Comparison of ENCODE assay signal across 8 cellular contexts in the genomic region with DNA sequence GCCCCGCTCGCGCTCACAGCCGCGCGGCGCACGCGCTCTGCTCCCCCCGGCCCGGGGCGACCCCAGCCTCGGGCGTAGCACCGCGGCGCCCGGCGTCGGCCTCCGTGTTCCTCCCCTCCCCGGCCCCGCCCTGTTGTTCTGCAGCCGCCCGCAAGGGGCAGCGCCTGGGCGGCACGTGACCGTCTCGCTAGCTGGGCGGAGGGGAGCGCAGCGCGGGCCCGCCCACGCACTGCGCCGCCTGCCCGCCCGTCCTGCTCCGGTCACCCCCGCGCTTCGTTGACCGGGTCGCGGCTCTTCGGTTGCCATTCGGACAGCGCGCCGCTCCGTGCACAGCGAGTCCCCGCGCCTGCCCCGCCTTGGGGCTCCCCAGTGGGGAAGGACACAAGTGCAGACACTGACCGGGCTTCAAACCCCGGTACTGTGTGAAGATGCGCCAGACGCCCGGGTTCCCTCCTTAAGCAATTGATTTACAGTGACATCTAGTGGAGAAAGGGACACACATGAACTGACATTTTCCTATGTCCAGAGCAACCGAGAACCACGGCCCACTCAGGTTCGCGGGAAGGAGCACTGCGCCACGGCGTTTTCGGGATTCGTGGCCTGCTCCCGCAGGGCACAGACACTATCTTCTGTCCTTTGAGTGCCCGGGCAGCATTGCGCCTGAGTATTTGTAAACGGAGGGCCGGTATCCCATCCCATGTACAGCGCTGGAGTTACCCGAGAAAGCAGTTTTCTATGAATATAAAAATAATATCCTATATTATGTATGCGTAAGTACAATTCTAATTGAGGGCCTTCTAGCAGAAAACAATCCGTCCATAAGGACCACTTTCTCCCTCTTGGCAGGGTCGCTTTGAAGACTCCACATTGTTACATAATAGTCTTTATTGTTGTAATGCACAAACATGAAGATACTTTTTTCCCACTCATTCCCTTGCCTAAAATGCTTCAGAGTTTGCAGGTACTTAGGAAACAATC. TPM values are rescaled to one million over a fixed set of nuclear protein-coding genes. Genes with fewer than 3 reads are reported as not detected.
DNase-seq lines count a peak whose midpoint lies in the region; ATAC-seq and TF ChIP-seq lines count a peak whose summit lies in the region.

No MANE protein-coding gene starts in this region.

- H3K36me3 Mint-ChIP-seq in central memory CD8-positive, alpha-beta T cell (ENCODE audit: insufficient read depth) = peaks cover 11% of the 10 kb centered on the region

- peak overlapping the region; percentile 97 for H3K4me3 Mint-ChIP-seq in central memory CD8-positive, alpha-beta T cell

- intact Hi-C loops in spleen (cut with DNase I; ENCODE audit: low total_unique reads) = no loop called here

- H3K9me3 ChIP-seq in spleen = no peaks in the 10 kb centered on the region

- no peaks in the 10 kb centered on the region for H3K9me3 Mint-ChIP-seq in central memory CD8-positive, alpha-beta T cell

- H3K27ac ChIP-seq in spleen = peak overlapping the region; percentile 91 to 99 (median 96)

- H3K27me3 ChIP-seq in spleen (replicated peaks in 1 of 7) = no peaks in the 10 kb centered on the region

- peak overlapping the region; percentile 57 for H3K4me3 ChIP-seq in AG09309 (ENCODE audit: control insufficient read depth, low read depth, low read length)
- peak overlapping the region; percentile 74 to 98 (median 90) for H3K4me3 ChIP-seq in spleen

- WGBS in spleen, 5 donors = 2 to 3% (median 3%) methylated on average over 43 to 81 of the region's 81 CpGs

- peaks cover 11 to 36% (median 31%) of the 10 kb centered on the region in 6 donors for H3K4me1 ChIP-seq in spleen

- peaks cover 20% of the 10 kb centered on the region for H3K4me1 Mint-ChIP-seq in central memory CD8-positive, alpha-beta T cell

- peak overlapping the region; percentile 96 for H3K27ac Mint-ChIP-seq in central memory CD8-positive, alpha-beta T cell (ENCODE audit: low read depth)

- H3K36me3 ChIP-seq in spleen = no peaks in the 10 kb centered on the region

- DNase-seq in AG09309 (ENCODE audit: low read depth) (peak; percentile 79), NCI-H226 (peak; percentile 92), iris pigment epithelial cell (ENCODE audit: low read depth) (peak; percentile 93), spleen (peak; percentile 99)
- DNase-seq in activated CD4-positive, CD25-positive, alpha-beta regulatory T cell treated with anti-CD3 and anti-CD28 coated beads, Interleukin-2, amount 50 U/mL, for 16 hours (ENCODE audit: low read depth, low spot score) = peak; percentile 82
- peak; percentile 86 to 89 for DNase-seq in central memory CD8-positive, alpha-beta T cell (ENCODE audit: low spot score in 2 of 2)

- in situ Hi-C loops in GM18951 (cut with MboI; ENCODE audit: low sequenced_read_pairs, unreplicated experiment) = loop anchor here (25.0 kb wide), 1 partner anchor 303 kb away; a partner anchor contains a TSS

- peak; percentile 72 for TF ChIP-seq CTCF in AG09309 (IDR thresholded peaks at IDR 0.05; ENCODE audit: control insufficient read depth, insufficient read depth, low read depth, low read length, missing control alignments)
- TF ChIP-seq CTCF in spleen (IDR thresholded peaks at IDR 0.05 in 8 of 11, conservative IDR thresholded peaks at IDR 0.05 in 3 of 11) = peak; percentile 66 to 94 (median 85)

- ATAC-seq in HG03280 (IDR thresholded peaks at IDR 0.05; ENCODE audit: unreplicated experiment) = peak; percentile 79
- ATAC-seq in central memory CD8-positive, alpha-beta T cell (replicated peaks; ENCODE audit: extremely low read depth, poor library complexity, severe bottlenecking) = peak; percentile 81

- H3K27me3 Mint-ChIP-seq in central memory CD8-positive, alpha-beta T cell = no peaks in the 10 kb centered on the region

- peak; percentile 42 for TF ChIP-seq POLR2A in GM18951 (IDR thresholded peaks at IDR 0.05; ENCODE audit: extremely low read depth, insufficient read depth, insufficient read length)
- no peak for TF ChIP-seq POLR2A in spleen (IDR thresholded peaks at IDR 0.05)

RNA-seq across cellular contexts. Expression of a gene that starts 0.6 kb away (rescaled TPM):
- 10 to 100 TPM; 39.5 to 75.1 (median 53.8) TPM for total RNA-seq in spleen
- polyA plus RNA-seq in spleen = 10 to 100 TPM; 12.0 to 18.1 (median 14.1) TPM

Comparison
In these comparisons a context has a peak if more than half of its experiments do, and no peak if none do; other contexts are left out.
1. Peak in every context shown above with its lines: DNase-seq, ATAC-seq, H3K4me3 ChIP-seq and H3K27ac ChIP-seq.